In the genomic region with DNA sequence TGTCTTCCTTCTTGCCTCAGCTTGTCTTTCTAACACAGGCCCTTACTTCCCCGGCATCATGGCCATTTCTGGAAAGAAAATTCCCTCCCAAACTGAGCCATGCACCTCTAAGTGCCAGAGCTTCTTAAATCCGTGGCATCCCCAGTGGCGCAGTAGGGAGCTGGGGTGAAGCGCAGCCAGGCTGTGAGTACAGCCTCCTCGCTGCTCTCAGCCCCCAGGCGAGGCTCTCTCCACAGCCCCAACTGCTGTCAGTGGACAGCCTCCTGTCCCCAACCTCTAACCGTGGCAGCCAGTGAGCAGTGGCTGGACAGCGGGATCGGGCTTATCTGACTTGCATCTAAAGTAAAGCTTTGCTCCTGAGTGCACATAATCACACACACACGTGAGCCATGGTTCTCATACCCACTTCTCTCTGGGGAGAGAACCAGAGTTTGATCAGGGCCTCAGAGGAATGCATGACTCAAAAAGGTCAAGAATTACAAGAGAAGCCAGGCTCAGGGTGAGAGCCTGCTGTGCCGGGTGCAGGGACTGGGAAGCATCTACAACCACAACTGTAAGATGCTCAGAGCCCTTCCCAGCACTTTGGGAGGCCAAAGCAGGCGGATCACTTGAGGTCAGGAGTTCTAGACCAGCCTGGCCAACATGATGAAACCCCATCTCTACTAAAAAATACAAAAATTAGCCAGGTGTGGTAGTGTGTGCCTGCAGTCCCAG, we compare ENCODE assay signal across 1 cellular context.
TF ChIP-seq lines count a peak whose summit lies in the region.

No MANE protein-coding gene starts in this region.

TF ChIP-seq in HepG2, 621 proteins besides CTCF, POLR2A, EP300 and RAD21 (continued from another document and continues in another):
- no peak for TF ChIP-seq ZBTB2 (CRISPR knock-in tag; IDR thresholded peaks at IDR 0.05; ENCODE audit: low read depth)
- TF ChIP-seq ZNF207 (IDR thresholded peaks at IDR 0.05; ENCODE audit: borderline replicate concordance) = no peak
- TF ChIP-seq, protein P1, sequence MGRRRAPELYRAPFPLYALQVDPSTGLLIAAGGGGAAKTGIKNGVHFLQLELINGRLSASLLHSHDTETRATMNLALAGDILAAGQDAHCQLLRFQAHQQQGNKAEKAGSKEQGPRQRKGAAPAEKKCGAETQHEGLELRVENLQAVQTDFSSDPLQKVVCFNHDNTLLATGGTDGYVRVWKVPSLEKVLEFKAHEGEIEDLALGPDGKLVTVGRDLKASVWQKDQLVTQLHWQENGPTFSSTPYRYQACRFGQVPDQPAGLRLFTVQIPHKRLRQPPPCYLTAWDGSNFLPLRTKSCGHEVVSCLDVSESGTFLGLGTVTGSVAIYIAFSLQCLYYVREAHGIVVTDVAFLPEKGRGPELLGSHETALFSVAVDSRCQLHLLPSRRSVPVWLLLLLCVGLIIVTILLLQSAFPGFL (CRISPR knock-in tag; IDR thresholded peaks at IDR 0.05) = no peak
- TF ChIP-seq TOE1 (CRISPR knock-in tag; IDR thresholded peaks at IDR 0.05) = no peak
- TF ChIP-seq ZBTB14 (CRISPR knock-in tag; IDR thresholded peaks at IDR 0.05) = no peak
- TF ChIP-seq ZSCAN21 (CRISPR knock-in tag; IDR thresholded peaks at IDR 0.05; ENCODE audit: borderline replicate concordance) = peak; percentile 77
- TF ChIP-seq MIXL1 (CRISPR knock-in tag; IDR thresholded peaks at IDR 0.05) = peak; percentile 76
- no peak for TF ChIP-seq ZNF576 (CRISPR knock-in tag; IDR thresholded peaks at IDR 0.05)
- no peak for TF ChIP-seq ZNF30 (CRISPR knock-in tag; IDR thresholded peaks at IDR 0.05)
- TF ChIP-seq, protein P2, sequence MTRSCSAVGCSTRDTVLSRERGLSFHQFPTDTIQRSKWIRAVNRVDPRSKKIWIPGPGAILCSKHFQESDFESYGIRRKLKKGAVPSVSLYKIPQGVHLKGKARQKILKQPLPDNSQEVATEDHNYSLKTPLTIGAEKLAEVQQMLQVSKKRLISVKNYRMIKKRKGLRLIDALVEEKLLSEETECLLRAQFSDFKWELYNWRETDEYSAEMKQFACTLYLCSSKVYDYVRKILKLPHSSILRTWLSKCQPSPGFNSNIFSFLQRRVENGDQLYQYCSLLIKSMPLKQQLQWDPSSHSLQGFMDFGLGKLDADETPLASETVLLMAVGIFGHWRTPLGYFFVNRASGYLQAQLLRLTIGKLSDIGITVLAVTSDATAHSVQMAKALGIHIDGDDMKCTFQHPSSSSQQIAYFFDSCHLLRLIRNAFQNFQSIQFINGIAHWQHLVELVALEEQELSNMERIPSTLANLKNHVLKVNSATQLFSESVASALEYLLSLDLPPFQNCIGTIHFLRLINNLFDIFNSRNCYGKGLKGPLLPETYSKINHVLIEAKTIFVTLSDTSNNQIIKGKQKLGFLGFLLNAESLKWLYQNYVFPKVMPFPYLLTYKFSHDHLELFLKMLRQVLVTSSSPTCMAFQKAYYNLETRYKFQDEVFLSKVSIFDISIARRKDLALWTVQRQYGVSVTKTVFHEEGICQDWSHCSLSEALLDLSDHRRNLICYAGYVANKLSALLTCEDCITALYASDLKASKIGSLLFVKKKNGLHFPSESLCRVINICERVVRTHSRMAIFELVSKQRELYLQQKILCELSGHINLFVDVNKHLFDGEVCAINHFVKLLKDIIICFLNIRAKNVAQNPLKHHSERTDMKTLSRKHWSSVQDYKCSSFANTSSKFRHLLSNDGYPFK (CRISPR knock-in tag; IDR thresholded peaks at IDR 0.05; ENCODE audit: borderline replicate concordance) = peak; percentile 24; the same call in 1 of the 2 replicates
- TF ChIP-seq KAT7 (CRISPR knock-in tag; IDR thresholded peaks at IDR 0.05; ENCODE audit: borderline replicate concordance) = 0 out of 2 replicates have a peak, but pooled peaks have one; percentile 45
- TF ChIP-seq ZBTB37 (CRISPR knock-in tag; IDR thresholded peaks at IDR 0.05) = peak; percentile 70; the same call in 1 of the 2 replicates
- TF ChIP-seq FOSL1 (CRISPR knock-in tag; IDR thresholded peaks at IDR 0.05; ENCODE audit: borderline replicate concordance) = peak; percentile 64; the same call in 1 of the 2 replicates
- peak in 1 of 2 experiments; percentile 72; a peak in 1 of 4 replicates for TF ChIP-seq REST (IDR thresholded peaks at IDR 0.05; ENCODE audit: borderline replicate concordance in 1 of 2, low read depth in 1 of 2, low read length in 2 of 2)
- peak; percentile 66; the same call in 1 of the 2 replicates for TF ChIP-seq ZBTB4 (CRISPR knock-in tag; IDR thresholded peaks at IDR 0.05; ENCODE audit: borderline replicate concordance)
- no peak; the same call in 1 of the 2 replicates for TF ChIP-seq HNF4G (IDR thresholded peaks at IDR 0.05; ENCODE audit: borderline replicate concordance, low read depth, low read length)
- TF ChIP-seq HNF4G (CRISPR knock-in tag; IDR thresholded peaks at IDR 0.05; ENCODE audit: borderline replicate concordance, low read depth) = no peak; the same call in 1 of the 2 replicates
- no peak for TF ChIP-seq PRDM15 (CRISPR knock-in tag; IDR thresholded peaks at IDR 0.05)
- peak; percentile 79; the same call in 1 of the 2 replicates for TF ChIP-seq MYPOP (CRISPR knock-in tag; IDR thresholded peaks at IDR 0.05)
